In genomic region chr7:99220388-99220787, GRCh38 we compare ENCODE assay signal across 8 cellular contexts. TPM values are rescaled to one million over a fixed set of nuclear protein-coding genes. Genes with fewer than 3 reads are reported as not detected.
"Had no signal": no experiment of that assay in that cellular context is flagged by ENCODE, and none has a peak within 500 bp of the region (broad histone marks: within the 10 kb centered on the region; RNA-seq: fewer than 3 reads in every experiment).

No MANE protein-coding gene starts in this region.

RNA-seq across cellular contexts. Expression of gene KPNA7, which starts 12.5 kb away (rescaled TPM):
- total RNA-seq: LHCN-M2, MCF 10A, OCI-LY7, Right ventricle myocardium superior, RPMI7951, SJSA1 had no signal
- polyA plus RNA-seq: SK-N-SH had no signal

RNA-seq across cellular contexts. Expression of gene MYH16, which starts 52.3 kb away (rescaled TPM):
- total RNA-seq: LHCN-M2, NCI-H460, OCI-LY7, Right ventricle myocardium superior, SJSA1 had no signal
